8 cellular contexts compared by ENCODE assay signal in the genomic region with DNA sequence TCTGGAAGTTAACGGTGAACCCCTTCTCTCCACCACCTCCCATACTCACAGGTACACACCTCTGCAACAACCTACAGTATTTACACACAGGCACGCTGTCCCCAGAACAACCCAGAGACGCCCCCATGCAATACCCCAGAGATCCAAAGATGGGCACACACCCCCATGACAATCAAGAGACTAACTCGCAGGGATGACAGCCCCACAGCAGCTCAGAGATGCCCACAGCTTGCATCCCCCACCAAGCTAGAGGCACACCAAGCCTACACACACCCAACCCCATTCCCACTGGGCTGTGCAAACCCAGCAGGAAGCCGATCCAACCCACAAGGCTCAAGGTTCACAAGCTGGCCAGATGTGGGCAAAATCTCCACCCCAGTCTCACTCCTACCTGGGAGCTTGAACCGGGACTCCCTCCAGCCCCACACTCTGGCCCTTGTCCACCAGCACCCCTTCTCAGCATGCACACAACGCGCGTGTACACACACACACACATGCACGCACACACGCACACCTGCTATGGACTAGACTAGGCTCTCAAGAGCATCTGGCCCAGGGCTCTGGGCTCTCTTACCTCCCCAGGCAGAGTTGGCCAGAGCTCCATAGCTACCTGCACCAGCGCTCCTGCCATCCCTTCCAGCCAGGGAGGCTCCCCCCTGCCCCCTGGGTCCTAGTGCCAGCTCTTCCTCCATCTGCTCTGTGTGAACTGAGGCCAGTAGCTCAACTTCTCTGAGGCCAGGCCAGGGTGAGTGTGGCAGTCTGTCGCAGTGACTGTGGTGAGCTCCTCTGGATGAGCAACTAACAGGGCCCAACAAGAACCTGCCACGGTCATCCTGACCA. TPM values are rescaled to one million over a fixed set of nuclear protein-coding genes. Genes with fewer than 3 reads are reported as not detected.
DNase-seq lines count a peak whose midpoint lies in the region; ATAC-seq and TF ChIP-seq lines count a peak whose summit lies in the region.

No MANE protein-coding gene starts in this region.

- no peaks in the 10 kb centered on the region for H3K36me3 Mint-ChIP-seq in activated naive CD4-positive, alpha-beta T cell treated with anti-CD3 and anti-CD28 coated beads, Interleukin-2, amount 10 ng/mL, durations not matched to agents 7 days and 5 days
- H3K36me3 Mint-ChIP-seq in dendritic cell treated with granulocyte-macrophage colony-stimulating factor and Interleukin-4, amounts not matched to agents 40 ng/mL and 50 ng/mL, for 4 days (ENCODE audit: low read depth), result no peaks in the 10 kb centered on the region
- H3K36me3 Mint-ChIP-seq in neural crest cell (ENCODE audit: low read depth), result no peaks in the 10 kb centered on the region

- CTCF ChIA-PET in activated naive CD4-positive, alpha-beta T cell treated with anti-CD3 and anti-CD28 coated beads, Interleukin-2, amount 10 ng/mL, durations not matched to agents 7 days and 5 days (lab: Charles Lee), result interaction anchor here (1.2 to 3.5 kb wide), 6 partner anchors 10 to 395 kb away, joined by 3 to 14 read pairs (median 5); partner anchors contain the start of gene STARD10

- TF ChIP-seq CTCF in neural crest cell (conservative IDR thresholded peaks at IDR 0.05), result no peak

- H3K4me3 Mint-ChIP-seq in activated naive CD4-positive, alpha-beta T cell treated with anti-CD3 and anti-CD28 coated beads, Interleukin-2, amount 10 ng/mL, durations not matched to agents 7 days and 5 days, result peak overlapping the region; percentile 73
- peak overlapping the region; percentile 47 for H3K4me3 Mint-ChIP-seq in dendritic cell treated with granulocyte-macrophage colony-stimulating factor and Interleukin-4, amounts not matched to agents 40 ng/mL and 50 ng/mL, for 4 days
- peak overlapping the region; percentile 86 for H3K4me3 Mint-ChIP-seq in neural crest cell

- no peak for DNase-seq in activated naive CD4-positive, alpha-beta T cell treated with anti-CD3 and anti-CD28 coated beads, Interleukin-2, amount 10 ng/mL, durations not matched to agents 7 days and 5 days
- no peak for DNase-seq in activated naive CD4-positive, alpha-beta T cell (lab: John Stamatoyannopoulos, UW)
- DNase-seq in NCI-H526 treated with DMSO at 0.1 percent for 48 hours (lab: John Stamatoyannopoulos, UW) (peak; percentile 45), neural crest cell (ENCODE audit: low read depth, low spot score) (no peak), NCI-H226 (no peak), CD1c-positive myeloid dendritic cell (ENCODE audit: extremely low spot score) (no peak)

- peaks cover 13% of the 10 kb centered on the region for H3K4me1 Mint-ChIP-seq in activated naive CD4-positive, alpha-beta T cell treated with anti-CD3 and anti-CD28 coated beads, Interleukin-2, amount 10 ng/mL, durations not matched to agents 7 days and 5 days
- H3K4me1 Mint-ChIP-seq in dendritic cell treated with granulocyte-macrophage colony-stimulating factor and Interleukin-4, amounts not matched to agents 40 ng/mL and 50 ng/mL, for 4 days (ENCODE audit: low read depth), result peaks cover 54% of the 10 kb centered on the region
- H3K4me1 Mint-ChIP-seq in neural crest cell, result peaks cover 28% of the 10 kb centered on the region

- H3K9me3 Mint-ChIP-seq in activated naive CD4-positive, alpha-beta T cell treated with anti-CD3 and anti-CD28 coated beads, Interleukin-2, amount 10 ng/mL, durations not matched to agents 7 days and 5 days, result no peaks in the 10 kb centered on the region
- H3K9me3 Mint-ChIP-seq in dendritic cell treated with granulocyte-macrophage colony-stimulating factor and Interleukin-4, amounts not matched to agents 40 ng/mL and 50 ng/mL, for 4 days, result no peaks in the 10 kb centered on the region
- H3K9me3 Mint-ChIP-seq in neural crest cell, result no peaks in the 10 kb centered on the region

- ATAC-seq in HG02938 (IDR thresholded peaks at IDR 0.05; ENCODE audit: unreplicated experiment), result no peak

- intact Hi-C loops in dendritic cell treated with granulocyte-macrophage colony-stimulating factor and Interleukin-4, amounts not matched to agents 40 ng/mL and 50 ng/mL, for 4 days (cut with micrococcal nuclease), result no loop called here

- H3K27ac Mint-ChIP-seq in activated naive CD4-positive, alpha-beta T cell treated with anti-CD3 and anti-CD28 coated beads, Interleukin-2, amount 10 ng/mL, durations not matched to agents 7 days and 5 days, result no peak overlapping the region
- peak overlapping the region; percentile 61 for H3K27ac Mint-ChIP-seq in dendritic cell treated with granulocyte-macrophage colony-stimulating factor and Interleukin-4, amounts not matched to agents 40 ng/mL and 50 ng/mL, for 4 days
- H3K27ac Mint-ChIP-seq in neural crest cell (ENCODE audit: unreplicated experiment), result no peak overlapping the region

- H3K27me3 Mint-ChIP-seq in activated naive CD4-positive, alpha-beta T cell treated with anti-CD3 and anti-CD28 coated beads, Interleukin-2, amount 10 ng/mL, durations not matched to agents 7 days and 5 days, result peaks cover 59% of the 10 kb centered on the region
- H3K27me3 Mint-ChIP-seq in dendritic cell treated with granulocyte-macrophage colony-stimulating factor and Interleukin-4, amounts not matched to agents 40 ng/mL and 50 ng/mL, for 4 days, result peaks cover 38% of the 10 kb centered on the region
- peaks cover 17% of the 10 kb centered on the region for H3K27me3 Mint-ChIP-seq in neural crest cell (ENCODE audit: low read depth)

RNA-seq across cellular contexts. Expression of gene STARD10, which starts 11.5 kb away (rescaled TPM):
- total RNA-seq in neural crest cell, result 12.6 and 13.5 TPM in 2 replicates

RNA-seq across cellular contexts. Expression of gene ARAP1, which starts 30.1 kb away (rescaled TPM):
- 79.0 and 80.7 TPM in 2 replicates for total RNA-seq in neural crest cell

RNA-seq across cellular contexts. Expression of gene ATG16L2, which starts 31.9 kb away (rescaled TPM):
- total RNA-seq in neural crest cell, result 22.7 and 24.5 TPM in 2 replicates
